In the genomic region with DNA sequence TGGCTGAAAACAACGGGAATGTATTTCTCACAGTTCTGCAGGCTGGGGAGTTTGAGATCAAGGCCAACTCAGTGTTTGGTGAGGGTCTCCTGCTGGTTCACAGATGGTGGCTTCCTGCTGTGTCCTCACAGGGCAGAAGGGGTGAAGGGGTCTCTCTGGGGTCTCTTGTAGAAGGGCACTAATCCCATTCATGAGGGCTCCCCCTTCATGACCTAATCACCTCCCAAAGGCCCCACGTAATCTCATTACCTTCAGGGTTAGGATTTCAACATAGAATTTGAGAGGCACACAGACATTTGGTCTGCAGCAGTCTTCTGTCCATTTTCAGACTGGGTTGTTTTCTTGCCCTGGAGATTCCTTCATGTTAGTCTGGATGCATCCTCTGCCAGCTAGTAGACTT, we compare ENCODE assay signal across 27 cellular contexts. TPM values are rescaled to one million over a fixed set of nuclear protein-coding genes. Genes with fewer than 3 reads are reported as not detected.
DNase-seq lines count a peak whose midpoint lies in the region; TF ChIP-seq lines count a peak whose summit lies in the region.
"Had no signal": no experiment of that assay in that cellular context is flagged by ENCODE, and none has a peak within 500 bp of the region (broad histone marks: within the 10 kb centered on the region; RNA-seq: fewer than 3 reads in every experiment).

No MANE protein-coding gene starts in this region.

- peaks cover 28% of the 10 kb centered on the region for H3F3A ChIP-seq in neural progenitor cell (ENCODE audit: low read depth)

- H3K9ac ChIP-seq in HUES48 (ENCODE audit: low read depth, low read length), result no peak overlapping the region
- H3K9ac ChIP-seq in neural progenitor cell, result no peak overlapping the region

- intact Hi-C loops in breast epithelium (cut with DNase I; ENCODE audit: low total_unique reads), result no loop called here

- H3K27me3 Mint-ChIP-seq in brain (no peaks in the 10 kb centered on the region), neural progenitor cell (ENCODE audit: insufficient read depth, low read depth) (peaks cover 14% of the 10 kb centered on the region)
- H3K27me3 Mint-ChIP-seq: stimulated activated naive B cell treated with anti-CD40 and anti-IgM and Interleukin-4, amounts not matched to agents 10 μg/mL and 1 μg/mL and 100 μg/mL, for 72 hours had no signal

- H3K4me3 Mint-ChIP-seq in brain (no peak overlapping the region), neural progenitor cell (peak overlapping the region; percentile 27)
- H3K4me3 Mint-ChIP-seq: CD14-positive monocyte; natural killer cell; stimulated activated naive B cell treated with anti-CD40 and anti-IgM and Interleukin-4, amounts not matched to agents 10 μg/mL and 1 μg/mL and 100 μg/mL, for 72 hours; T-helper 1 cell treated with Interleukin-12 subunit alpha and Interleukin-12 subunit beta and Interleukin-4 antibody, amounts not matched to agents 30 μg/mL and 1 μg/mL, for 36 hours had no signal

- H3K27me3 ChIP-seq in HUES48 (ENCODE audit: control insufficient read depth, insufficient read depth, low read length) (no peaks in the 10 kb centered on the region), neural progenitor cell (no peaks in the 10 kb centered on the region), breast epithelium (no peaks in the 10 kb centered on the region)
- H3K27me3 ChIP-seq: ascending aorta, esophagus muscularis mucosa, gastroesophageal sphincter, Peyer's patch, SJSA1 had no signal

- no peak for TF ChIP-seq POLR2A in breast epithelium (IDR thresholded peaks at IDR 0.05)

- H3K27ac ChIP-seq in HUES48 (ENCODE audit: low read depth, low read length) (peak overlapping the region; percentile 47), neural progenitor cell (peak overlapping the region; percentile 56), breast epithelium (no peak overlapping the region)
- H3K27ac ChIP-seq: ascending aorta, Peyer's patch, SJSA1, thoracic aorta had no signal

- peaks cover 15% of the 10 kb centered on the region for H3K4me1 ChIP-seq in HUES48 (ENCODE audit: control insufficient read depth, insufficient read depth, low read length)
- H3K4me1 ChIP-seq in neural progenitor cell, result peaks cover 20% of the 10 kb centered on the region
- no peaks in the 10 kb centered on the region for H3K4me1 ChIP-seq in breast epithelium
- H3K4me1 ChIP-seq: ascending aorta, Peyer's patch, SJSA1 had no signal

- H4K20me1 ChIP-seq in neural progenitor cell (ENCODE audit: low read depth), result peaks cover 43% of the 10 kb centered on the region

- no peak overlapping the region for H3K4me3 ChIP-seq in HUES48 (ENCODE audit: low read depth, low read length)
- H3K4me3 ChIP-seq in neural progenitor cell, result peak overlapping the region; percentile 5
- no peak overlapping the region for H3K4me3 ChIP-seq in breast epithelium
- H3K4me3 ChIP-seq: ascending aorta, esophagus muscularis mucosa, gastroesophageal sphincter, Peyer's patch, SJSA1, thoracic aorta had no signal

- H3K9me3 Mint-ChIP-seq in brain (peaks cover 0 to 3% (median 0%) of the 10 kb centered on the region in 5 experiments), neural progenitor cell (peaks cover 6% of the 10 kb centered on the region)
- H3K9me3 Mint-ChIP-seq: natural killer cell; T-helper 1 cell treated with Interleukin-12 subunit alpha and Interleukin-12 subunit beta and Interleukin-4 antibody, amounts not matched to agents 30 μg/mL and 1 μg/mL, for 36 hours had no signal

- H3K4me1 Mint-ChIP-seq in brain (peaks cover 14% of the 10 kb centered on the region), neural progenitor cell (peaks cover 25% of the 10 kb centered on the region)
- H3K4me1 Mint-ChIP-seq: CD14-positive monocyte had no signal

- no peak overlapping the region for H2AFZ ChIP-seq in neural progenitor cell (replicated peaks)

- H3K79me2 ChIP-seq in neural progenitor cell (ENCODE audit: low read depth), result peaks cover 28% of the 10 kb centered on the region

- TF ChIP-seq CTCF in brain (conservative IDR thresholded peaks at IDR 0.05) (no peak), neural progenitor cell (IDR thresholded peaks at IDR 0.05) (no peak), breast epithelium (IDR thresholded peaks at IDR 0.05) (no peak)

- H3K36me3 Mint-ChIP-seq in brain, result peaks cover 75% of the 10 kb centered on the region
- H3K36me3 Mint-ChIP-seq in neural progenitor cell, result peaks cover 36% of the 10 kb centered on the region
- H3K36me3 Mint-ChIP-seq: natural killer cell had no signal

- DNase-seq in neural progenitor cell (ENCODE audit: low spot score) (peak; percentile 34), hippocampal formation (lab: John Stamatoyannopoulos, UW) (no peak), NCI-H226 (no peak), breast epithelium (ENCODE audit: low spot score in 2 of 2) (no peak)
- DNase-seq: activated CD4-positive, alpha-beta T cell treated with anti-CD3 and anti-CD28 coated beads, Interleukin-2, amount 50 U/mL, for 4 hours; DMS 273 treated with DMSO at 0.1 percent for 48 hours; mesenchymal stem cell; natural killer cell; NCI-H1092 treated with DMSO at 0.1 percent for 48 hours; NCI-H2029; NCI-H446 treated with DMSO at 0.1 percent for 48 hours; Peyer's patch; stimulated activated CD4-positive, alpha-beta T cell treated with anti-CD3 and anti-CD28 coated beads, Interleukin-1b, Interleukin-23, amount 100 ng/mL, for 48 hours; stimulated activated naive B cell treated with anti-CD40 and anti-IgM and Interleukin-4, amounts not matched to agents 10 μg/mL and 1 μg/mL and 100 μg/mL, for 72 hours had no signal

- H3K27ac Mint-ChIP-seq in brain, result peak overlapping the region in 3 of 5 experiments; percentile 14 to 73 (median 35)
- peak overlapping the region; percentile 57 for H3K27ac Mint-ChIP-seq in neural progenitor cell
- H3K27ac Mint-ChIP-seq: CD14-positive monocyte; stimulated activated naive B cell treated with anti-CD40 and anti-IgM and Interleukin-4, amounts not matched to agents 10 μg/mL and 1 μg/mL and 100 μg/mL, for 72 hours had no signal

- H3K36me3 ChIP-seq in HUES48 (ENCODE audit: control insufficient read depth, insufficient read depth, low read length), result peaks cover 35% of the 10 kb centered on the region
- H3K36me3 ChIP-seq in neural progenitor cell, result no peaks in the 10 kb centered on the region
- H3K36me3 ChIP-seq in breast epithelium, result no peaks in the 10 kb centered on the region

- H3K9me3 ChIP-seq in HUES48 (ENCODE audit: control insufficient read depth, insufficient read depth, low read length) (no peaks in the 10 kb centered on the region), neural progenitor cell (ENCODE audit: low read depth) (no peaks in the 10 kb centered on the region), breast epithelium (no peaks in the 10 kb centered on the region)
- H3K9me3 ChIP-seq: ascending aorta, esophagus muscularis mucosa, gastroesophageal sphincter, Peyer's patch, SJSA1, thoracic aorta had no signal

- peak overlapping the region; percentile 49 for H3K4me2 ChIP-seq in neural progenitor cell

RNA-seq across cellular contexts. Expression of gene ZNF444, which starts 11.6 kb away (rescaled TPM):
- 39.9 TPM for polyA plus RNA-seq in brain (ENCODE audit: insufficient read depth, low read depth, low replicate concordance)
- total RNA-seq in neural progenitor cell (ENCODE audit: low replicate concordance), result 7.0 and 51.8 TPM in 2 replicates
- 10 to 100 TPM; 13.9 to 38.5 (median 33.1) TPM for total RNA-seq in breast epithelium

RNA-seq across cellular contexts. Expression of gene GALP, which starts 23.2 kb away (rescaled TPM):
- not detected for polyA plus RNA-seq in brain (ENCODE audit: insufficient read depth, low read depth, low replicate concordance)
- total RNA-seq in neural progenitor cell (ENCODE audit: low replicate concordance), result 0.71 and 1.8 TPM in 2 replicates
- not detected for total RNA-seq in breast epithelium
- total RNA-seq: ascending aorta, cerebellum, esophagus muscularis mucosa, G401, gastroesophageal sphincter, LHCN-M2, natural killer cell, Peyer's patch, posterior vena cava, SJSA1, thoracic aorta had no signal
- polyA plus RNA-seq: CD14-positive monocyte had no signal

RNA-seq across cellular contexts. Expression of gene ZNF787, which starts 31.5 kb away (rescaled TPM):
- polyA plus RNA-seq in brain (ENCODE audit: insufficient read depth, low read depth, low replicate concordance), result 30.6 TPM
- total RNA-seq in neural progenitor cell (ENCODE audit: low replicate concordance) (2.2 and 30.0 TPM in 2 replicates), breast epithelium (10 to 100 TPM; 10.2 to 11.1 (median 10.4) TPM)

RNA-seq across cellular contexts. Expression of gene ZSCAN5B, which starts 44.9 kb away (rescaled TPM):
- polyA plus RNA-seq in brain (ENCODE audit: insufficient read depth, low read depth, low replicate concordance), result not detected
- not detected in 2 replicates for total RNA-seq in neural progenitor cell (ENCODE audit: low replicate concordance)
- not detected for total RNA-seq in breast epithelium
- total RNA-seq: ascending aorta, cerebellum, G401, gastroesophageal sphincter, LHCN-M2, natural killer cell, Peyer's patch, posterior vena cava, SJSA1, thoracic aorta had no signal
- polyA plus RNA-seq: CD14-positive monocyte had no signal

RNA-seq across cellular contexts. Expression of gene ZSCAN5C, which starts 49.4 kb away (rescaled TPM):
- not detected for polyA plus RNA-seq in brain (ENCODE audit: insufficient read depth, low read depth, low replicate concordance)
- total RNA-seq in neural progenitor cell (ENCODE audit: low replicate concordance), result not detected in 2 replicates
- total RNA-seq in breast epithelium, result not detected
- total RNA-seq: ascending aorta, cerebellum, esophagus muscularis mucosa, G401, gastroesophageal sphincter, LHCN-M2, natural killer cell, Peyer's patch, posterior vena cava, SJSA1, thoracic aorta had no signal
- polyA plus RNA-seq: CD14-positive monocyte had no signal

Comparison
In these comparisons a context has a peak if more than half of its experiments do, and no peak if none do; other contexts are left out.
1. H3K27ac ChIP-seq: peak in HUES48 (single experiment) and neural progenitor cell (single experiment); none in breast epithelium (0 of 2).